23 cellular contexts compared by ENCODE assay signal in genomic region chr2:48001498-48001897, GRCh38.
"Had no signal": no experiment of that assay in that cellular context is flagged by ENCODE, and none has a peak within 500 bp of the region (broad histone marks: within the 10 kb centered on the region; RNA-seq: fewer than 3 reads in every experiment).

No MANE protein-coding gene starts in this region.

- ATAC-seq: HepG2 had no signal

- H3K9me3 ChIP-seq: SJSA1 had no signal

- H3K27me3 ChIP-seq: SJSA1 had no signal

- FAIRE-seq: HepG2, RCC 7860 had no signal

- H3K36me3 ChIP-seq: SJSA1 had no signal

- DNase-seq: IMR-90, Karpas-422, KG1, MM.1S, NCI-H1092 treated with DMSO at 0.1 percent for 48 hours, NCI-H1436, NCI-H187, NCI-H2029, NCI-H2081 treated with DMSO at 0.1 percent for 48 hours, NCI-H2171, NCI-H226, NCI-H446, NCI-H510A, NCI-H524 treated with DMSO at 0.1 percent for 48 hours, NCI-H69, NCI-H774, Right ventricle myocardium superior, RPMI8226, SIG-M5 had no signal

- H3K4me1 ChIP-seq: SJSA1 had no signal

- H3K27ac ChIP-seq: SJSA1, SK-N-MC had no signal

- H3K4me3 ChIP-seq: SJSA1, SK-N-MC had no signal
